1 cellular context compared by ENCODE assay signal in genomic region chr9:124594673-124595072, GRCh38.
TF ChIP-seq lines count a peak whose summit lies in the region.

No MANE protein-coding gene starts in this region.

TF ChIP-seq in H1, 55 proteins besides CTCF, POLR2A, EP300 and RAD21:
- TF ChIP-seq SP4 (IDR thresholded peaks at IDR 0.05; ENCODE audit: low read length) (0 out of 2 replicates have a peak, but pooled peaks have one; percentile 24), TEAD4 (IDR thresholded peaks at IDR 0.05; ENCODE audit: low read depth, low read length) (no peak)
